ENCODE assay signal across 15 cellular contexts in genomic region chr4:186698525-186698924, GRCh38. TPM values are rescaled to one million over a fixed set of nuclear protein-coding genes. Genes with fewer than 3 reads are reported as not detected.
A peak's percentile ranks its signal among the peaks of the same experiment; 100 is the strongest.
DNase-seq lines count a peak whose midpoint lies in the region; ATAC-seq and TF ChIP-seq lines count a peak whose summit lies in the region.
"Had no signal": no experiment of that assay in that cellular context is flagged by ENCODE, and none has a peak within 500 bp of the region (broad histone marks: within the 10 kb centered on the region; RNA-seq: fewer than 3 reads in every experiment).

No MANE protein-coding gene starts in this region.

- H3F3A ChIP-seq in smooth muscle cell (ENCODE audit: low read depth): peaks cover 8% of the 10 kb centered on the region

- H3K79me2 ChIP-seq in smooth muscle cell (ENCODE audit: low read depth): peaks cover 93% of the 10 kb centered on the region

- H3K9ac ChIP-seq in smooth muscle cell (ENCODE audit: low read depth): no peak overlapping the region

- no peak for ATAC-seq in left cardiac atrium
- no peak for ATAC-seq in WTC11
- no peak for ATAC-seq in activated T-cell treated with anti-CD3 and anti-CD28 coated beads, Interleukin-2, amount 50 U/mL, for 4 hours
- ATAC-seq in GM18858 (IDR thresholded peaks at IDR 0.05; ENCODE audit: unreplicated experiment): no peak
- ATAC-seq: Right ventricle myocardium inferior had no signal

- TF ChIP-seq CTCF in left ventricle myocardium inferior (IDR thresholded peaks at IDR 0.05; ENCODE audit: borderline replicate concordance) (no peak), WTC11 (IDR thresholded peaks at IDR 0.05) (no peak), mesothelial cell of epicardium (IDR thresholded peaks at IDR 0.05; ENCODE audit: unreplicated experiment) (no peak), smooth muscle cell (IDR thresholded peaks at IDR 0.05; ENCODE audit: borderline replicate concordance, insufficient read depth, poor library complexity, severe bottlenecking) (no peak)

- H3K4me1 Mint-ChIP-seq in WTC11: peaks cover 78% of the 10 kb centered on the region
- peaks cover 63% of the 10 kb centered on the region for H3K4me1 Mint-ChIP-seq in mesothelial cell of epicardium
- no peaks in the 10 kb centered on the region for H3K4me1 Mint-ChIP-seq in activated T-cell treated with anti-CD3 and anti-CD28 coated beads, Interleukin-2, amount 50 U/mL, for 4 hours (ENCODE audit: low read depth)
- H3K4me1 Mint-ChIP-seq: B cell; CD4-positive, CD25-positive, alpha-beta regulatory T cell had no signal

- 88% methylated on average over 16 of the region's 17 CpGs for WGBS in smooth muscle cell (ENCODE audit: low lambda C conversion rate)

- H3K27ac ChIP-seq in left ventricle myocardium inferior (replicated peaks): peak overlapping the region; percentile 86
- peak overlapping the region; percentile 63 for H3K27ac ChIP-seq in smooth muscle cell (ENCODE audit: low read depth)

- DNase-seq in left ventricle myocardium inferior (no peak), left cardiac atrium (no peak), WTC11 (ENCODE audit: low spot score) (no peak), mesothelial cell of epicardium (ENCODE audit: low spot score in 2 of 2, unreplicated experiment in 2 of 2) (no peak), smooth muscle cell (lab: John Stamatoyannopoulos, UW; ENCODE audit: unreplicated experiment) (no peak), cerebellum (ENCODE audit: low spot score) (no peak)
- DNase-seq in activated T-cell treated with anti-CD3 and anti-CD28 coated beads, Interleukin-2, amount 50 U/mL, for 4 hours: no peak
- DNase-seq: CD4-positive, CD25-positive, alpha-beta regulatory T cell; NCI-H1105 treated with DMSO at 0.1 percent for 48 hours; NCI-H1694 treated with DMSO at 0.1 percent for 48 hours; NK-92 treated with Interleukin-12 subunit alpha and Interleukin-12 subunit beta, amount 100 ng/mL, for 24 hours had no signal

- H3K27me3 ChIP-seq in left ventricle myocardium inferior (ENCODE audit: low read depth): no peaks in the 10 kb centered on the region
- H3K27me3 ChIP-seq in smooth muscle cell (ENCODE audit: low read depth): no peaks in the 10 kb centered on the region

- H3K27me3 Mint-ChIP-seq in WTC11 (ENCODE audit: low read depth) (no peaks in the 10 kb centered on the region), mesothelial cell of epicardium (ENCODE audit: low read depth) (no peaks in the 10 kb centered on the region)
- no peaks in the 10 kb centered on the region for H3K27me3 Mint-ChIP-seq in activated T-cell treated with anti-CD3 and anti-CD28 coated beads, Interleukin-2, amount 50 U/mL, for 4 hours (ENCODE audit: low read depth)
- H3K27me3 Mint-ChIP-seq: B cell; CD4-positive, CD25-positive, alpha-beta regulatory T cell had no signal

- CTCF ChIA-PET in WTC11 (lab: Charles Lee): no interaction called here

- H3K27ac Mint-ChIP-seq in WTC11 (peak overlapping the region; percentile 58), mesothelial cell of epicardium (peak overlapping the region; percentile 95)
- H3K27ac Mint-ChIP-seq: B cell had no signal

- no peak overlapping the region for H3K4me2 ChIP-seq in smooth muscle cell

- intact Hi-C loops in left ventricle myocardium inferior (cut with micrococcal nuclease) (no loop called here), left cardiac atrium (cut with DNase I) (no loop called here)

- H3K4me3 Mint-ChIP-seq in WTC11 (no peak overlapping the region), mesothelial cell of epicardium (peak overlapping the region; percentile 16)
- no peak overlapping the region for H3K4me3 Mint-ChIP-seq in activated T-cell treated with anti-CD3 and anti-CD28 coated beads, Interleukin-2, amount 50 U/mL, for 4 hours
- H3K4me3 Mint-ChIP-seq: B cell; CD4-positive, CD25-positive, alpha-beta regulatory T cell had no signal

- H3K9me3 Mint-ChIP-seq in WTC11: peaks cover 4% of the 10 kb centered on the region; the same call in 1 of the 2 replicates
- peaks cover 6% of the 10 kb centered on the region for H3K9me3 Mint-ChIP-seq in mesothelial cell of epicardium
- peaks cover 5% of the 10 kb centered on the region for H3K9me3 Mint-ChIP-seq in activated T-cell treated with anti-CD3 and anti-CD28 coated beads, Interleukin-2, amount 50 U/mL, for 4 hours

- H2AFZ ChIP-seq in smooth muscle cell (ENCODE audit: low read depth): no peak overlapping the region

- H3K36me3 Mint-ChIP-seq in WTC11 (peaks cover 23% of the 10 kb centered on the region), mesothelial cell of epicardium (peaks cover 13% of the 10 kb centered on the region)
- H3K36me3 Mint-ChIP-seq in activated T-cell treated with anti-CD3 and anti-CD28 coated beads, Interleukin-2, amount 50 U/mL, for 4 hours (ENCODE audit: insufficient read depth): no peaks in the 10 kb centered on the region

- peaks cover 74% of the 10 kb centered on the region for H3K4me1 ChIP-seq in left ventricle myocardium inferior
- peaks cover 41% of the 10 kb centered on the region for H3K4me1 ChIP-seq in smooth muscle cell (ENCODE audit: low read depth)

- H3K36me3 ChIP-seq in left ventricle myocardium inferior: no peaks in the 10 kb centered on the region
- H3K36me3 ChIP-seq in smooth muscle cell (ENCODE audit: low read depth): peaks cover 6% of the 10 kb centered on the region

- H4K20me1 ChIP-seq in smooth muscle cell (ENCODE audit: low read depth): peaks cover 98% of the 10 kb centered on the region

- no peaks in the 10 kb centered on the region for H3K9me3 ChIP-seq in left ventricle myocardium inferior (replicated peaks)
- H3K9me3 ChIP-seq in smooth muscle cell (replicated peaks; ENCODE audit: low read depth): no peaks in the 10 kb centered on the region
- H3K9me3 ChIP-seq: HAP-1 had no signal

- H3K4me3 ChIP-seq in left ventricle myocardium inferior (no peak overlapping the region), smooth muscle cell (no peak overlapping the region)
- H3K4me3 ChIP-seq: HAP-1 had no signal

- POLR2A ChIA-PET in WTC11 (lab: Charles Lee): no interaction called here

TF ChIP-seq in WTC11, 78 proteins besides CTCF, POLR2A, EP300 and RAD21 (continues in another document):
- TF ChIP-seq, protein P1, sequence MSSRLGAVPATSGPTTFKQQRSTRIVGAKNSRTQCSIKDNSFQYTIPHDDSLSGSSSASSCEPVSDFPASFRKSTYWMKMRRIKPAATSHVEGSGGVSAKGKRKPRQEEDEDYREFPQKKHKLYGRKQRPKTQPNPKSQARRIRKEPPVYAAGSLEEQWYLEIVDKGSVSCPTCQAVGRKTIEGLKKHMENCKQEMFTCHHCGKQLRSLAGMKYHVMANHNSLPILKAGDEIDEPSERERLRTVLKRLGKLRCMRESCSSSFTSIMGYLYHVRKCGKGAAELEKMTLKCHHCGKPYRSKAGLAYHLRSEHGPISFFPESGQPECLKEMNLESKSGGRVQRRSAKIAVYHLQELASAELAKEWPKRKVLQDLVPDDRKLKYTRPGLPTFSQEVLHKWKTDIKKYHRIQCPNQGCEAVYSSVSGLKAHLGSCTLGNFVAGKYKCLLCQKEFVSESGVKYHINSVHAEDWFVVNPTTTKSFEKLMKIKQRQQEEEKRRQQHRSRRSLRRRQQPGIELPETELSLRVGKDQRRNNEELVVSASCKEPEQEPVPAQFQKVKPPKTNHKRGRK (CRISPR knock-in tag; IDR thresholded peaks at IDR 0.05; ENCODE audit: borderline replicate concordance): no peak
- no peak for TF ChIP-seq AFF4 (CRISPR knock-in tag; IDR thresholded peaks at IDR 0.05; ENCODE audit: borderline replicate concordance)
- no peak for TF ChIP-seq ZNF416 (CRISPR knock-in tag; IDR thresholded peaks at IDR 0.05)
- TF ChIP-seq ZNF219 (CRISPR knock-in tag; IDR thresholded peaks at IDR 0.05; ENCODE audit: borderline replicate concordance): no peak
- TF ChIP-seq GRHL2 (CRISPR knock-in tag; IDR thresholded peaks at IDR 0.05; ENCODE audit: insufficient replicate concordance, severe bottlenecking): no peak
- TF ChIP-seq TP53 (CRISPR knock-in tag; IDR thresholded peaks at IDR 0.05): no peak
- TF ChIP-seq, protein P2, sequence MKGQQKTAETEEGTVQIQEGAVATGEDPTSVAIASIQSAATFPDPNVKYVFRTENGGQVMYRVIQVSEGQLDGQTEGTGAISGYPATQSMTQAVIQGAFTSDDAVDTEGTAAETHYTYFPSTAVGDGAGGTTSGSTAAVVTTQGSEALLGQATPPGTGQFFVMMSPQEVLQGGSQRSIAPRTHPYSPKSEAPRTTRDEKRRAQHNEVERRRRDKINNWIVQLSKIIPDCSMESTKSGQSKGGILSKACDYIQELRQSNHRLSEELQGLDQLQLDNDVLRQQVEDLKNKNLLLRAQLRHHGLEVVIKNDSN (CRISPR knock-in tag; IDR thresholded peaks at IDR 0.05): no peak

RNA-seq across cellular contexts. Expression of gene FAT1, which starts 25.1 kb away (rescaled TPM):
- total RNA-seq in left ventricle myocardium inferior (59.1 TPM), left cardiac atrium (10 to 100 TPM; 66.0 to 67.8 TPM), WTC11 (2021) (155 to 172 TPM (median 162 TPM) in 3 replicates), mesothelial cell of epicardium (211 to 224 TPM (median 224 TPM) in 3 replicates), smooth muscle cell (359 and 395 TPM in 2 replicates), cerebellum (85.3 TPM)
- 42.4 and 65.1 TPM in 2 replicates for polyA plus RNA-seq in smooth muscle cell
- under 1 TPM; 0.45 to 0.90 (median 0.73) TPM for total RNA-seq in activated T-cell treated with anti-CD3 and anti-CD28 coated beads, Interleukin-2, amount 50 U/mL, for 4 hours
- total RNA-seq: CD4-positive, CD25-positive, alpha-beta regulatory T cell had no signal

Comparison
In these comparisons a context has a peak if more than half of its experiments do, and no peak if none do; other contexts are left out.
1. RNA of gene FAT1, which starts 25.1 kb away (total RNA-seq): 359 to 395 TPM in smooth muscle cell, 211 to 224 TPM in mesothelial cell of epicardium, 155 to 172 TPM in WTC11, 85.3 TPM in cerebellum (single experiment), 66.0 to 67.8 TPM in left cardiac atrium and 59.1 TPM in left ventricle myocardium inferior (single experiment); 0.45 to 0.90 TPM in activated T-cell treated with anti-CD3 and anti-CD28 coated beads, Interleukin-2, amount 50 U/mL, for 4 hours; every median in the first group is over 10 times any median in the second.